Comparison of ENCODE assay signal across 27 cellular contexts in genomic region chr10:34598972-34599371, GRCh38.
DNase-seq lines count a peak whose midpoint lies in the region; ATAC-seq, FAIRE-seq and TF ChIP-seq lines count a peak whose summit lies in the region.
"Had no signal": no experiment of that assay in that cellular context is flagged by ENCODE, and none has a peak within 500 bp of the region (broad histone marks: within the 10 kb centered on the region; RNA-seq: fewer than 3 reads in every experiment).

No MANE protein-coding gene starts in this region.

- no peak for TF ChIP-seq CTCF in psoas muscle (IDR thresholded peaks at IDR 0.05)
- no peak for TF ChIP-seq CTCF in D721Med (IDR thresholded peaks at IDR 0.05; ENCODE audit: insufficient read depth, missing control alignments)

- FAIRE-seq in D721Med (lab: Jason Lieb, UNC): no peak
- FAIRE-seq: GM12892 had no signal

- in situ Hi-C loops in HAP-1 (cut with MboI; ENCODE audit: low sequenced_read_pairs): no loop called here

- intact Hi-C loops in psoas muscle (cut with DNase I): no loop called here

- H3K27ac ChIP-seq in psoas muscle: no peak overlapping the region
- H3K27ac ChIP-seq: BLaER1, epithelial cell of prostate, heart right ventricle, left lung, RWPE1, sigmoid colon, SK-N-MC had no signal

- H3K36me3 ChIP-seq in psoas muscle (ENCODE audit: insufficient read depth in 1 of 2, low read depth in 1 of 2): no peaks in the 10 kb centered on the region
- H3K36me3 ChIP-seq in HAP-1 (replicated peaks): no peaks in the 10 kb centered on the region
- H3K36me3 ChIP-seq: BLaER1, heart right ventricle, left lung, sigmoid colon had no signal

- no peaks in the 10 kb centered on the region for H3K9me3 ChIP-seq in psoas muscle
- H3K9me3 ChIP-seq in HAP-1: no peaks in the 10 kb centered on the region
- H3K9me3 ChIP-seq: BLaER1, heart right ventricle, left lung, sigmoid colon had no signal

- DNase-seq in Daoy (ENCODE audit: low read depth) (peak; percentile 19), amniotic epithelial cell (ENCODE audit: low read depth) (peak; percentile 91), kidney glomerular epithelial cell (lab: John Stamatoyannopoulos, UW) (peak; percentile 81), psoas muscle (no peak), D721Med (ENCODE audit: insufficient read length, low spot score) (no peak), HAP-1 (ENCODE audit: low spot score in 2 of 2) (no peak), C1 segment of cervical spinal cord (lab: John Stamatoyannopoulos, UW) (no peak)
- DNase-seq: activated CD4-positive, alpha-beta T cell treated with anti-CD3 and anti-CD28 coated beads, Interleukin-2, amount 10 ng/mL, durations not matched to agents 24 days and 14 days; activated naive CD4-positive, alpha-beta T cell treated with anti-CD3 and anti-CD28 coated beads, Interleukin-2, amount 50 U/mL, for 16 hours; activated T-cell treated with anti-CD3 and anti-CD28 coated beads, Interleukin-2, amount 50 U/mL, for 48 hours; anterior cingulate cortex; foreskin fibroblast; heart right ventricle; HFFc6; left lung; NCI-H1105 treated with DMSO at 0.1 percent for 48 hours; NCI-H2081; NCI-H226; NCI-H82; sigmoid colon; T-helper 2 cell had no signal

- WGBS in psoas muscle, 3 donors: 46 to 69% (median 51%) methylated on average over 11 of the region's 11 CpGs

- ATAC-seq in psoas muscle (peak in 3 of 4 donors; percentile 44 to 61 (median 44)), GM18861 (IDR thresholded peaks at IDR 0.05; ENCODE audit: unreplicated experiment) (no peak)
- ATAC-seq: heart right ventricle, left lung had no signal

- H3K4me3 ChIP-seq in psoas muscle: no peak overlapping the region
- H3K4me3 ChIP-seq in HAP-1: no peak overlapping the region
- H3K4me3 ChIP-seq: BLaER1, heart right ventricle, left lung, sigmoid colon, SK-N-MC had no signal

- H3K27me3 ChIP-seq in psoas muscle (ENCODE audit: insufficient read depth in 3 of 3, low read length in 2 of 3) (no peaks in the 10 kb centered on the region), HAP-1 (ENCODE audit: low read depth) (no peaks in the 10 kb centered on the region)
- H3K27me3 ChIP-seq: BLaER1, heart right ventricle, left lung, sigmoid colon had no signal

- H3K4me1 ChIP-seq in psoas muscle (peaks cover 16% of the 10 kb centered on the region), HAP-1 (peaks cover 3% of the 10 kb centered on the region)
- H3K4me1 ChIP-seq: BLaER1, left lung had no signal

Comparison
In these comparisons a context has a peak if more than half of its experiments do, and no peak if none do; other contexts are left out.
1. DNase-seq: peak in Daoy (single experiment), amniotic epithelial cell (single experiment) and kidney glomerular epithelial cell (single experiment); none in psoas muscle (0 of 2), D721Med (single experiment), HAP-1 (0 of 2) and C1 segment of cervical spinal cord (0 of 14).